ENCODE assay signal across 22 cellular contexts in the genomic region with DNA sequence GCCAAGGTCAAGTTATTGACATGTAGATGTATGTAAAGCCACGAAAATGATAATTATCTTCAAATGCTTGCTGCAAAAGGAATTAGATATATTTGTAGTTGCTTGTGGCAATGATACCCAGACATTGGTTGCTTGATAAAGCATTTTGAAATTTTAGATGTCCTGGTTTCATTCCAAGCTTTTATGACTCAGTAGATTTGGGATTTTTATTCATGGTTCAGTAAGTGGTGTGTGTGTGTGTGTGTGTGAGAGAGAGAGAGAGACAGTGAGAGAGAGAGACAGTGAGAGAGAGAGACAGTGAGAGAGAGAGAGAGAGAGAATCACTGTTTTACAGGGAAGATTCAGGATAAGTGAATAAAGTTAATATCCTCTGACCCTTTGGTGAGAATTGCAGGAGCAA.
DNase-seq lines count a peak whose midpoint lies in the region; ATAC-seq, FAIRE-seq and TF ChIP-seq lines count a peak whose summit lies in the region.
"Had no signal": no experiment of that assay in that cellular context is flagged by ENCODE, and none has a peak within 500 bp of the region (broad histone marks: within the 10 kb centered on the region; RNA-seq: fewer than 3 reads in every experiment).

No MANE protein-coding gene starts in this region.

- BruUV-seq in MCF 10A (replicated peaks; lab: Mats Ljungman, UMichigan): no TSS peak

- H3K27me3 ChIP-seq in breast epithelium (no peaks in the 10 kb centered on the region), bronchial epithelial cell (ENCODE audit: control insufficient read depth, insufficient read depth, low read length) (no peaks in the 10 kb centered on the region), keratinocyte (ENCODE audit: control insufficient read depth, extremely low read depth, insufficient read depth, low read length) (no peaks in the 10 kb centered on the region)
- H3K27me3 ChIP-seq: BLaER1 treated with 17β-estradiol and CSF1 and Interleukin-3, amounts not matched to agents 10 nM and 100 nM; tibial nerve had no signal

- ATAC-seq in HG03378 (IDR thresholded peaks at IDR 0.05; ENCODE audit: unreplicated experiment): no peak
- ATAC-seq: left ventricle myocardium superior; mucosa of descending colon; stimulated activated memory B cell treated with anti-CD40 and anti-IgM and Interleukin-4, amounts not matched to agents 10 μg/mL and 1 μg/mL and 100 μg/mL, for 72 hours; T-helper 17 cell had no signal

- H3K27ac Mint-ChIP-seq in MCF 10A (ENCODE audit: low read depth, unreplicated experiment): peak overlapping the region; percentile 32
- H3K27ac Mint-ChIP-seq: activated CD4-positive, alpha-beta memory T cell treated with anti-CD3 and anti-CD28 coated beads for 36 hours; H9; stimulated activated memory B cell treated with anti-CD40 and anti-IgM and Interleukin-4, amounts not matched to agents 10 μg/mL and 1 μg/mL and 100 μg/mL, for 72 hours; T-helper 17 cell had no signal

- no peaks in the 10 kb centered on the region for H4K20me1 ChIP-seq in keratinocyte (ENCODE audit: control insufficient read depth, extremely low read depth, insufficient read depth, low read length)
- H4K20me1 ChIP-seq: BLaER1 treated with 17β-estradiol and CSF1 and Interleukin-3, amounts not matched to agents 10 nM and 100 nM had no signal

- intact Hi-C loops in MCF 10A (cut with micrococcal nuclease) (no loop called here), breast epithelium (cut with DNase I; ENCODE audit: low total_unique reads) (no loop called here)

- no peaks in the 10 kb centered on the region for H3K79me2 ChIP-seq in keratinocyte (ENCODE audit: control insufficient read depth, insufficient read depth, low read length)

- TF ChIP-seq CTCF in MCF 10A (IDR thresholded peaks at IDR 0.05; ENCODE audit: unreplicated experiment) (no peak), breast epithelium (IDR thresholded peaks at IDR 0.05) (no peak), bronchial epithelial cell (IDR thresholded peaks at IDR 0.05; ENCODE audit: insufficient read depth, low read length, severe bottlenecking) (no peak), keratinocyte (optimal IDR thresholded peaks at IDR 0.05 in 1 of 3, IDR thresholded peaks at IDR 0.05 in 1 of 3, conservative IDR thresholded peaks at IDR 0.05 in 1 of 3; ENCODE audit: extremely low read depth in 1 of 3, insufficient read depth in 2 of 3, low read length in 3 of 3) (no peak)

- H3K4me1 ChIP-seq in breast epithelium (no peaks in the 10 kb centered on the region), keratinocyte (ENCODE audit: control insufficient read depth, extremely low read depth, insufficient read depth, low read length) (peaks cover 38% of the 10 kb centered on the region)

- H3K36me3 ChIP-seq in breast epithelium (no peaks in the 10 kb centered on the region), bronchial epithelial cell (ENCODE audit: control insufficient read depth, insufficient read depth, low read length) (no peaks in the 10 kb centered on the region), keratinocyte (ENCODE audit: control insufficient read depth in 2 of 2, extremely low read depth in 1 of 2, insufficient read depth in 2 of 2, low read length in 2 of 2) (no peaks in the 10 kb centered on the region)
- H3K36me3 ChIP-seq: BLaER1 treated with 17β-estradiol and CSF1 and Interleukin-3, amounts not matched to agents 10 nM and 100 nM; tibial nerve had no signal

- no peak overlapping the region for H3K4me3 Mint-ChIP-seq in MCF 10A (ENCODE audit: unreplicated experiment)
- H3K4me3 Mint-ChIP-seq: activated CD4-positive, alpha-beta memory T cell treated with anti-CD3 and anti-CD28 coated beads for 36 hours; H9; stimulated activated memory B cell treated with anti-CD40 and anti-IgM and Interleukin-4, amounts not matched to agents 10 μg/mL and 1 μg/mL and 100 μg/mL, for 72 hours; T-helper 17 cell had no signal

- FAIRE-seq in bronchial epithelial cell (lab: Jason Lieb, UNC) (no peak), keratinocyte (lab: Jason Lieb, UNC) (peak; percentile 57)
- FAIRE-seq: D721Med had no signal

- POLR2A ChIA-PET in MCF 10A (lab: Yijun Ruan, JAX): no interaction called here

- no peaks in the 10 kb centered on the region for H3K27me3 Mint-ChIP-seq in MCF 10A (ENCODE audit: insufficient read depth, unreplicated experiment)
- H3K27me3 Mint-ChIP-seq: activated CD4-positive, alpha-beta memory T cell treated with anti-CD3 and anti-CD28 coated beads for 36 hours; stimulated activated memory B cell treated with anti-CD40 and anti-IgM and Interleukin-4, amounts not matched to agents 10 μg/mL and 1 μg/mL and 100 μg/mL, for 72 hours; T-helper 17 cell had no signal

- H3K27ac ChIP-seq in breast epithelium (no peak overlapping the region), keratinocyte (ENCODE audit: control insufficient read depth, insufficient read depth, low read length) (no peak overlapping the region)
- H3K27ac ChIP-seq: BLaER1 treated with 17β-estradiol and CSF1 and Interleukin-3, amounts not matched to agents 10 nM and 100 nM; tibial nerve had no signal

- CTCF ChIA-PET in MCF 10A (lab: Yijun Ruan, JAX): interaction anchor here (0.6 to 0.7 kb wide), 2 partner anchors 17 to 69 kb away, joined by 3 read pairs; no protein-coding TSS in a partner anchor

- H3K9ac ChIP-seq in keratinocyte (ENCODE audit: control insufficient read depth, extremely low read depth, insufficient read depth, low read length): no peak overlapping the region
- H3K9ac ChIP-seq: BLaER1 treated with 17β-estradiol and CSF1 and Interleukin-3, amounts not matched to agents 10 nM and 100 nM had no signal

- DNase-seq in MCF 10A (ENCODE audit: unreplicated experiment) (peak; percentile 48), breast epithelium (ENCODE audit: low spot score in 2 of 2) (no peak), bronchial epithelial cell (ENCODE audit: low read depth) (peak; percentile 83), keratinocyte (ENCODE audit: low read depth, low spot score) (no peak), T1000 (lab: John Stamatoyannopoulos, UW) (no peak), HuH-7.5 (ENCODE audit: low spot score) (no peak)
- no peak for DNase-seq in activated CD4-positive, CD25-positive, alpha-beta regulatory T cell treated with anti-CD3 and anti-CD28 coated beads, Interleukin-2, amount 50 U/mL, for 72 hours
- DNase-seq: activated CD4-positive, alpha-beta memory T cell treated with anti-CD3 and anti-CD28 coated beads for 36 hours; activated naive CD4-positive, alpha-beta T cell treated with anti-CD3 and anti-CD28 coated beads, Interleukin-2, amount 50 U/mL, for 16 hours; erythroblast; H9; left ventricle myocardium superior; mucosa of descending colon; NCI-H1417 treated with DMSO at 0.1 percent for 48 hours; NCI-H69; SIG-M5; T-helper 17 cell had no signal

- dilution Hi-C loops in keratinocyte (cut with MboI; ENCODE audit: extremely low pct_ligation_motif_present, low sequenced_read_pairs): no loop called here

- peaks cover 43% of the 10 kb centered on the region for H3K4me1 Mint-ChIP-seq in MCF 10A (ENCODE audit: insufficient read depth, unreplicated experiment)
- H3K4me1 Mint-ChIP-seq: stimulated activated memory B cell treated with anti-CD40 and anti-IgM and Interleukin-4, amounts not matched to agents 10 μg/mL and 1 μg/mL and 100 μg/mL, for 72 hours; T-helper 17 cell had no signal

- H3K4me2 ChIP-seq in keratinocyte (ENCODE audit: control insufficient read depth, extremely low read depth, insufficient read depth, low read depth, low read length): no peak overlapping the region
- H3K4me2 ChIP-seq: BLaER1 treated with 17β-estradiol and CSF1 and Interleukin-3, amounts not matched to agents 10 nM and 100 nM had no signal

- H3K9me3 ChIP-seq in breast epithelium: no peaks in the 10 kb centered on the region
- H3K9me3 ChIP-seq in keratinocyte (ENCODE audit: control insufficient read depth, low read depth, low read length): no peaks in the 10 kb centered on the region
- H3K9me3 ChIP-seq: BLaER1 treated with 17β-estradiol and CSF1 and Interleukin-3, amounts not matched to agents 10 nM and 100 nM; mucosa of descending colon; tibial nerve had no signal

- no peaks in the 10 kb centered on the region for H3K9me1 ChIP-seq in keratinocyte (ENCODE audit: control insufficient read depth, extremely low read depth, insufficient read depth, low read length)

- H3K4me3 ChIP-seq in breast epithelium (no peak overlapping the region), bronchial epithelial cell (ENCODE audit: low read depth, low read length) (no peak overlapping the region), keratinocyte (ENCODE audit: control insufficient read depth in 2 of 3, extremely low read depth in 1 of 3, insufficient read depth in 2 of 3, low read depth in 1 of 3, low read length in 3 of 3) (no peak overlapping the region)
- H3K4me3 ChIP-seq: BLaER1 treated with 17β-estradiol and CSF1 and Interleukin-3, amounts not matched to agents 10 nM and 100 nM; mucosa of descending colon; tibial nerve had no signal

- H3K9me3 Mint-ChIP-seq in MCF 10A (ENCODE audit: unreplicated experiment): no peaks in the 10 kb centered on the region
- H3K9me3 Mint-ChIP-seq: activated CD4-positive, alpha-beta memory T cell treated with anti-CD3 and anti-CD28 coated beads for 36 hours; H9 had no signal

- TF ChIP-seq POLR2A in breast epithelium (IDR thresholded peaks at IDR 0.05): no peak

- no peaks in the 10 kb centered on the region for H3K36me3 Mint-ChIP-seq in MCF 10A (ENCODE audit: insufficient read depth, unreplicated experiment)
- H3K36me3 Mint-ChIP-seq: activated CD4-positive, alpha-beta memory T cell treated with anti-CD3 and anti-CD28 coated beads for 36 hours; stimulated activated memory B cell treated with anti-CD40 and anti-IgM and Interleukin-4, amounts not matched to agents 10 μg/mL and 1 μg/mL and 100 μg/mL, for 72 hours had no signal

- H2AFZ ChIP-seq in keratinocyte (ENCODE audit: control insufficient read depth, low read length): no peak overlapping the region

Comparison
In these comparisons a context has a peak if more than half of its experiments do, and no peak if none do; other contexts are left out.
1. DNase-seq: peak in MCF 10A (single experiment) and bronchial epithelial cell (single experiment); none in breast epithelium (0 of 2), keratinocyte (single experiment), T1000 (single experiment), activated CD4-positive, CD25-positive, alpha-beta regulatory T cell treated with anti-CD3 and anti-CD28 coated beads, Interleukin-2, amount 50 U/mL, for 72 hours (single experiment) and HuH-7.5 (single experiment).